20 cellular contexts compared by ENCODE assay signal in the genomic region with DNA sequence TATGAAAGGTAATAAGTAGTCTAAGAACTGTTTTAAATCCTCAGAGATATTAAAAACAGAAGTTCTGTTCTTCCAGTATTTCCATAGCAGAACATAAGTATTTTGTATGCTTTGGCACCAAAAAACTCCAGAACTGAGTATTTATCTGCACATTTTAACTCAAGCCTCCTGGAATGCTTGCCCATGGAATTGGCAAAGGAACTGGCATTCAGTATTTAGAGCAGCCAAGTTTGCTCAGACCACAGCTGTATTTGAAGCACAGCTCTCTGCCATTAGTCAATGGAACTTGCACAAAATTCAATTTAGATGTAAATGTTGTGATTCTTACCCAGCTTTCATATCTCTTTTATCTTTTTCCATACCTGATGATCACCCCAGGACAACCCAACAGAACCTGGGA. TPM values are rescaled to one million over a fixed set of nuclear protein-coding genes. Genes with fewer than 3 reads are reported as not detected.
"Had no signal": no experiment of that assay in that cellular context is flagged by ENCODE, and none has a peak within 500 bp of the region (broad histone marks: within the 10 kb centered on the region; RNA-seq: fewer than 3 reads in every experiment).

No MANE protein-coding gene starts in this region.

- H3K4me3 ChIP-seq: MG63, PC-9 had no signal

- H3K27ac ChIP-seq: PC-9 had no signal

- H3K4me2 ChIP-seq: PC-9 had no signal

- H3K9me3 ChIP-seq: MG63 had no signal

- H3K36me3 ChIP-seq: MG63 had no signal

- ATAC-seq: activated CD8-positive, alpha-beta memory T cell treated with anti-CD3 and anti-CD28 coated beads, Interleukin-2, amount 10 ng/mL, durations not matched to agents 7 days and 5 days; activated naive CD4-positive, alpha-beta T cell treated with anti-CD3 and anti-CD28 coated beads, Interleukin-2, amount 50 U/mL, for 72 hours; activated naive CD8-positive, alpha-beta T cell treated with anti-CD3 and anti-CD28 coated beads, Interleukin-2, amount 50 U/mL, for 24 hours; activated T-cell treated with anti-CD3 and anti-CD28 coated beads, Interleukin-2, amount 50 U/mL, for 4 hours; WTC11 had no signal

- H3K27me3 ChIP-seq: MG63 had no signal

- H2AFZ ChIP-seq: PC-9 had no signal

- DNase-seq: activated CD4-positive, alpha-beta T cell treated with anti-CD3 and anti-CD28 coated beads for 48 hours; activated CD4-positive, alpha-beta T cell treated with anti-CD3 and anti-CD28 coated beads, Interleukin-2, amount 50 U/mL, for 4 hours; activated CD4-positive, CD25-positive, alpha-beta regulatory T cell treated with anti-CD3 and anti-CD28 coated beads, Interleukin-2, amount 50 U/mL, for 72 hours; activated CD8-positive, alpha-beta memory T cell treated with anti-CD3 and anti-CD28 coated beads, Interleukin-2, amount 10 ng/mL, durations not matched to agents 7 days and 5 days; activated effector memory CD4-positive, alpha-beta T cell treated with anti-CD3 and anti-CD28 coated beads, Interleukin-2, amount 50 U/mL, for 16 hours; activated naive CD4-positive, alpha-beta T cell treated with Interleukin-2 at 50 U/mL for 16 hours; activated naive CD8-positive, alpha-beta T cell treated with anti-CD3 and anti-CD28 coated beads, Interleukin-2, amount 50 U/mL, for 24 hours; activated T-cell treated with anti-CD3 and anti-CD28 coated beads, Interleukin-2, amount 50 U/mL, for 4 hours; amygdala; MG63; NCI-H1092 treated with DMSO at 0.1 percent for 48 hours; NCI-H1417 treated with DMSO at 0.1 percent for 48 hours; NCI-H1694; NCI-H2081; NCI-H524; PC-9; SHP77 treated with DMSO at 0.1 percent for 48 hours had no signal

RNA-seq across cellular contexts. Expression of gene NDNF, which starts 42.2 kb away (rescaled TPM):
- total RNA-seq: PC-9, SK-MEL-5 had no signal
